Comparison of ENCODE assay signal across 9 cellular contexts in genomic region chr18:10482985-10483949, GRCh38. TPM values are rescaled to one million over a fixed set of nuclear protein-coding genes. Genes with fewer than 3 reads are reported as not detected.
A peak's percentile ranks its signal among the peaks of the same experiment; 100 is the strongest.
DNase-seq lines count a peak whose midpoint lies in the region; ATAC-seq and TF ChIP-seq lines count a peak whose summit lies in the region.
"Had no signal": no experiment of that assay in that cellular context is flagged by ENCODE, and none has a peak within 500 bp of the region (broad histone marks: within the 10 kb centered on the region; RNA-seq: fewer than 3 reads in every experiment).

No MANE protein-coding gene starts in this region.

- H3K9me3 Mint-ChIP-seq in CD14-positive monocyte, result peaks cover 0 to 2% (median 0%) of the 10 kb centered on the region in 7 donors

- peaks cover 0 to 6% (median 1%) of the 10 kb centered on the region in 3 donors for H3K27me3 Mint-ChIP-seq in CD14-positive monocyte (ENCODE audit: low read depth in 3 of 3)

- H3K4me3 Mint-ChIP-seq in CD14-positive monocyte, result peak overlapping the region; percentile 43 to 78

- H3K27ac ChIP-seq in caudate nucleus (ENCODE audit: low read depth, low read length), result peak overlapping the region; percentile 49
- H3K27ac ChIP-seq in coronary artery, result no peak overlapping the region

- DNase-seq in CD14-positive monocyte (ENCODE audit: low spot score) (no peak), caudate nucleus (lab: John Stamatoyannopoulos, UW) (peak in 3 of 61 donors; percentile 18 to 25 (median 22)), HPDE6-E6E7 (ENCODE audit: extremely low spot score) (no peak), SW480 (ENCODE audit: low spot score) (no peak), coronary artery (ENCODE audit: low spot score) (no peak)
- DNase-seq in stimulated activated CD4-positive, alpha-beta T cell treated with anti-CD3 and anti-CD28 coated beads, Interleukin-12 subunit alpha, Interleukin-12 subunit beta, amount 100 ng/mL, for 4 hours, result no peak
- DNase-seq: NCI-H524 treated with DMSO at 0.1 percent for 48 hours had no signal

- no peak overlapping the region for H3K4me3 ChIP-seq in coronary artery

- peak overlapping the region in 5 of 7 donors; percentile 8 to 80 (median 70) for H3K27ac Mint-ChIP-seq in CD14-positive monocyte

- TF ChIP-seq CTCF in CD14-positive monocyte (IDR thresholded peaks at IDR 0.05), result no peak
- no peak for TF ChIP-seq CTCF in coronary artery (IDR thresholded peaks at IDR 0.05)

- peaks cover 35% of the 10 kb centered on the region for H3K4me1 Mint-ChIP-seq in CD14-positive monocyte

- peaks cover 7 to 17% of the 10 kb centered on the region in 2 donors for H3K36me3 Mint-ChIP-seq in CD14-positive monocyte

- intact Hi-C loops in CD14-positive monocyte (cut with micrococcal nuclease), result no loop called here

- ATAC-seq in GM19395 (IDR thresholded peaks at IDR 0.05; ENCODE audit: unreplicated experiment), result peak; percentile 81
- peak; percentile 85 for ATAC-seq in HG03175 (IDR thresholded peaks at IDR 0.05; ENCODE audit: unreplicated experiment)

RNA-seq across cellular contexts. Expression of gene APCDD1, which starts 28.8 kb away (rescaled TPM):
- 1 to 10 TPM; 1.2 to 4.8 TPM for polyA plus RNA-seq in CD14-positive monocyte

RNA-seq across cellular contexts. Expression of gene NAPG, which starts 42.6 kb away (rescaled TPM):
- polyA plus RNA-seq in CD14-positive monocyte, result 10 to 100 TPM; 15.9 to 17.5 TPM
